In genomic region chr2:61928816-61929471, GRCh38 we compare ENCODE assay signal across 1 cellular context.
A peak's percentile ranks its signal among the peaks of the same experiment; 100 is the strongest.
TF ChIP-seq lines count a peak whose summit lies in the region.

No MANE protein-coding gene starts in this region.

TF ChIP-seq in K562, 482 proteins besides CTCF, POLR2A, EP300 and RAD21:
- peak; percentile 39; the same call in 1 of the 2 replicates for TF ChIP-seq CBFA2T3 (IDR thresholded peaks at IDR 0.05)
- TF ChIP-seq ESRRA (IDR thresholded peaks at IDR 0.05; ENCODE audit: borderline replicate concordance, low read depth): peak; percentile 96
- no peak for TF ChIP-seq ZNF668 (CRISPR knock-in tag; IDR thresholded peaks at IDR 0.05)
- TF ChIP-seq CTBP1 (IDR thresholded peaks at IDR 0.05; ENCODE audit: borderline replicate concordance): peak; percentile 41; the same call in 1 of the 2 replicates
